In genomic region chr7:118974836-118975235, GRCh38 we compare ENCODE assay signal across 24 cellular contexts.
"Had no signal": no experiment of that assay in that cellular context is flagged by ENCODE, and none has a peak within 500 bp of the region (broad histone marks: within the 10 kb centered on the region; RNA-seq: fewer than 3 reads in every experiment).

No MANE protein-coding gene starts in this region.

- H3K9me3 ChIP-seq: adrenal gland, ascending aorta, lower lobe of right lung, spleen, thoracic aorta, vagina had no signal

- H3K4me3 ChIP-seq: adrenal gland, ascending aorta, lower lobe of right lung, spleen, thoracic aorta, vagina had no signal

- ATAC-seq: activated CD4-positive, alpha-beta T cell treated with anti-CD3 and anti-CD28 coated beads for 36 hours; activated T-helper 17 cell treated with anti-CD3 and anti-CD28 coated beads, Interleukin-2, amount 50 U/mL, for 72 hours; esophagus mucosa; left lobe of liver; lower lobe of right lung; natural killer cell had no signal

- H3K4me1 ChIP-seq: adrenal gland, ascending aorta, lower lobe of right lung, spleen, vagina had no signal

- H3K36me3 ChIP-seq: adrenal gland, ascending aorta, brain microvascular endothelial cell, lower lobe of right lung, spleen, thoracic aorta, vagina had no signal

- H3K27ac ChIP-seq: adrenal gland, ascending aorta, brain microvascular endothelial cell, lower lobe of right lung, spleen, thoracic aorta, vagina had no signal

- H3K27me3 ChIP-seq: adrenal gland, ascending aorta, brain microvascular endothelial cell, spleen, vagina had no signal

- DNase-seq: activated B cell treated with CpG ODN at 0.5 μM for 24 hours; activated CD4-positive, alpha-beta T cell treated with anti-CD3 and anti-CD28 coated beads for 36 hours; activated CD4-positive, alpha-beta T cell treated with anti-CD3 and anti-CD28 coated beads, Interleukin-2, amount 50 U/mL, for 4 hours; activated CD8-positive, alpha-beta memory T cell treated with anti-CD3 and anti-CD28 coated beads for 24 hours; activated CD8-positive, alpha-beta memory T cell treated with anti-CD3 and anti-CD28 coated beads, Interleukin-2, amount 50 U/mL, for 4 hours; activated naive CD4-positive, alpha-beta T cell; activated T-cell treated with anti-CD3 and anti-CD28 coated beads, Interleukin-2, amount 50 U/mL, for 24 hours; adrenal gland; brain microvascular endothelial cell; central memory CD4-positive, alpha-beta T cell; dermis blood vessel endothelial cell; effector CD8-positive, alpha-beta T cell; lower lobe of right lung; natural killer cell; spleen; stimulated activated CD4-positive, alpha-beta T cell treated with anti-CD3 and anti-CD28 coated beads, Interleukin-4, amount 100 ng/mL, for 1 hour; stimulated activated naive CD4-positive, alpha-beta T cell treated with Interleukin-2 at 50 U/mL for 16 hours; T1000 had no signal
